ENCODE assay signal across 13 cellular contexts in the genomic region with DNA sequence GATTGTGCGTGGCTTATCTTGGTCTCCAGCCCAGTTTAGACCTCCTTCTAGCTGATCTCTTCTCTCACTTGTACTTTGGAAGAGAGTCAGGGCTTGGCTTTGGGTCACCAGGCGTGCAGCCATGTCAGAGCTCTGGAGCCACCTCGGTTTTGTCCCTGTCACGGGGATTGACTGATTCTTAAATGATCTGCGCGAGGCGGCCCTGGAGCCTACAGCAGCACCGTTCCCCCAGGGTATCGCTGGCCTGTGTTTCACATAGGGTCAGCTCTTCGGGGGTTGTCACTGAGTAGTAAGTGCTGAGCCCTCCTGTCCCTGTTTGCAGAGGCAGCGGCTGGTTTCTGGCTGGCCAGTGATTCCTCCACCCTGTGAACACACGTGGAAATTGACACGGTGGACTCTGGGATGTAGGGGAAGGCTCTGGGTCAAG.
DNase-seq lines count a peak whose midpoint lies in the region; ATAC-seq and TF ChIP-seq lines count a peak whose summit lies in the region.
"Had no signal": no experiment of that assay in that cellular context is flagged by ENCODE, and none has a peak within 500 bp of the region (broad histone marks: within the 10 kb centered on the region; RNA-seq: fewer than 3 reads in every experiment).

No MANE protein-coding gene starts in this region.

- H3K4me3 ChIP-seq in thymus (ENCODE audit: low read length): no peak overlapping the region
- H3K4me3 ChIP-seq: adrenal gland, mucosa of descending colon had no signal

- H3K4me3 Mint-ChIP-seq in natural killer cell treated with Interleukin-12 subunit alpha and Interleukin-12 subunit beta and Interleukin-15 and Interleukin-18, amount 100 ng/mL, for 72 hours: peak overlapping the region; percentile 59
- no peak overlapping the region for H3K4me3 Mint-ChIP-seq in natural killer cell
- peak overlapping the region; percentile 73 for H3K4me3 Mint-ChIP-seq in activated T-helper 17 cell treated with anti-CD3 and anti-CD28 coated beads, Interleukin-2, amount 50 U/mL, for 72 hours
- H3K4me3 Mint-ChIP-seq: B cell; dendritic cell treated with granulocyte-macrophage colony-stimulating factor and Interleukin-4, amounts not matched to agents 40 ng/mL and 50 ng/mL, for 4 days had no signal

- no peak for ATAC-seq in natural killer cell treated with Interleukin-12 subunit alpha and Interleukin-12 subunit beta and Interleukin-15 and Interleukin-18, amount 100 ng/mL, for 72 hours
- no peak for ATAC-seq in natural killer cell
- no peak for ATAC-seq in activated T-helper 17 cell treated with anti-CD3 and anti-CD28 coated beads, Interleukin-2, amount 50 U/mL, for 72 hours (replicated peaks)
- no peak for ATAC-seq in GM21515 (IDR thresholded peaks at IDR 0.05; ENCODE audit: unreplicated experiment)
- no peak for ATAC-seq in GM18858 (IDR thresholded peaks at IDR 0.05; ENCODE audit: unreplicated experiment)

- 98% methylated on average over 13 of the region's 13 CpGs for WGBS in thymus

- H3K4me1 ChIP-seq in thymus (ENCODE audit: control insufficient read depth, insufficient read depth, low read length): peaks cover 25% of the 10 kb centered on the region

- no peaks in the 10 kb centered on the region for H3K9me3 Mint-ChIP-seq in natural killer cell treated with Interleukin-12 subunit alpha and Interleukin-12 subunit beta and Interleukin-15 and Interleukin-18, amount 100 ng/mL, for 72 hours
- no peaks in the 10 kb centered on the region for H3K9me3 Mint-ChIP-seq in natural killer cell
- no peaks in the 10 kb centered on the region for H3K9me3 Mint-ChIP-seq in activated T-helper 17 cell treated with anti-CD3 and anti-CD28 coated beads, Interleukin-2, amount 50 U/mL, for 72 hours
- H3K9me3 Mint-ChIP-seq: dendritic cell treated with granulocyte-macrophage colony-stimulating factor and Interleukin-4, amounts not matched to agents 40 ng/mL and 50 ng/mL, for 4 days had no signal

- H3K36me3 ChIP-seq in thymus (ENCODE audit: control insufficient read depth, insufficient read depth): peaks cover 11% of the 10 kb centered on the region
- H3K36me3 ChIP-seq: adrenal gland had no signal

- peaks cover 6% of the 10 kb centered on the region for H3K36me3 Mint-ChIP-seq in natural killer cell treated with Interleukin-12 subunit alpha and Interleukin-12 subunit beta and Interleukin-15 and Interleukin-18, amount 100 ng/mL, for 72 hours
- H3K36me3 Mint-ChIP-seq in natural killer cell: peaks cover 10% of the 10 kb centered on the region
- peaks cover 23% of the 10 kb centered on the region for H3K36me3 Mint-ChIP-seq in activated T-helper 17 cell treated with anti-CD3 and anti-CD28 coated beads, Interleukin-2, amount 50 U/mL, for 72 hours (ENCODE audit: low read depth)

- H3K9me3 ChIP-seq in thymus (ENCODE audit: control insufficient read depth): no peaks in the 10 kb centered on the region
- H3K9me3 ChIP-seq: adrenal gland, mucosa of descending colon had no signal

- no peaks in the 10 kb centered on the region for H3K27me3 ChIP-seq in thymus (ENCODE audit: control insufficient read depth, insufficient read depth)
- H3K27me3 ChIP-seq: adrenal gland had no signal

- H3K27ac ChIP-seq in thymus (ENCODE audit: low read depth): peak overlapping the region; percentile 21

- intact Hi-C loops in natural killer cell (cut with micrococcal nuclease): loop anchor here (5.0 kb wide), 1 partner anchor 45 kb away; no protein-coding TSS in a partner anchor

- H3K4me1 Mint-ChIP-seq in natural killer cell treated with Interleukin-12 subunit alpha and Interleukin-12 subunit beta and Interleukin-15 and Interleukin-18, amount 100 ng/mL, for 72 hours (ENCODE audit: low read depth in 2 of 2): peaks cover 29 to 33% of the 10 kb centered on the region in 2 donors
- H3K4me1 Mint-ChIP-seq in natural killer cell: peaks cover 31 to 42% of the 10 kb centered on the region in 2 donors
- peaks cover 46% of the 10 kb centered on the region for H3K4me1 Mint-ChIP-seq in activated T-helper 17 cell treated with anti-CD3 and anti-CD28 coated beads, Interleukin-2, amount 50 U/mL, for 72 hours

- no peak for DNase-seq in natural killer cell treated with Interleukin-12 subunit alpha and Interleukin-12 subunit beta and Interleukin-15 and Interleukin-18, amount 100 ng/mL, for 72 hours (ENCODE audit: low spot score)
- DNase-seq in natural killer cell: no peak
- peak; percentile 85 for DNase-seq in mesenteric fat pad (ENCODE audit: low spot score)
- DNase-seq in midbrain (lab: John Stamatoyannopoulos, UW): no peak
- DNase-seq: activated CD4-positive, alpha-beta T cell treated with anti-CD3 and anti-CD28 coated beads for 4 hours; mucosa of descending colon had no signal

- peak overlapping the region in 1 of 2 donors; percentile 86 for H3K27ac Mint-ChIP-seq in natural killer cell treated with Interleukin-12 subunit alpha and Interleukin-12 subunit beta and Interleukin-15 and Interleukin-18, amount 100 ng/mL, for 72 hours
- H3K27ac Mint-ChIP-seq in natural killer cell: peak overlapping the region in 1 of 2 donors; percentile 80
- H3K27ac Mint-ChIP-seq in activated T-helper 17 cell treated with anti-CD3 and anti-CD28 coated beads, Interleukin-2, amount 50 U/mL, for 72 hours: peak overlapping the region; percentile 86
- H3K27ac Mint-ChIP-seq: B cell had no signal

- no peak for TF ChIP-seq CTCF in natural killer cell (IDR thresholded peaks at IDR 0.05)

- H3K27me3 Mint-ChIP-seq in natural killer cell treated with Interleukin-12 subunit alpha and Interleukin-12 subunit beta and Interleukin-15 and Interleukin-18, amount 100 ng/mL, for 72 hours: no peaks in the 10 kb centered on the region
- H3K27me3 Mint-ChIP-seq in natural killer cell (ENCODE audit: low read depth in 2 of 2): no peaks in the 10 kb centered on the region
- no peaks in the 10 kb centered on the region for H3K27me3 Mint-ChIP-seq in activated T-helper 17 cell treated with anti-CD3 and anti-CD28 coated beads, Interleukin-2, amount 50 U/mL, for 72 hours
- H3K27me3 Mint-ChIP-seq: B cell had no signal
